31 cellular contexts compared by ENCODE assay signal in genomic region chr9:72872718-72873117, GRCh38.
DNase-seq lines count a peak whose midpoint lies in the region; ATAC-seq and TF ChIP-seq lines count a peak whose summit lies in the region.
"Had no signal": no experiment of that assay in that cellular context is flagged by ENCODE, and none has a peak within 500 bp of the region (broad histone marks: within the 10 kb centered on the region; RNA-seq: fewer than 3 reads in every experiment).

No MANE protein-coding gene starts in this region.

- DNase-seq in NCI-H748 (lab: John Stamatoyannopoulos, UW; ENCODE audit: unreplicated experiment) (peak; percentile 33), NCI-H748 treated with DMSO at 0.1 percent for 48 hours (lab: John Stamatoyannopoulos, UW) (no peak), astrocyte of the hippocampus (ENCODE audit: low read depth, low spot score) (peak; percentile 33), left kidney (ENCODE audit: low read depth, low spot score) (peak; percentile 62), thyroid gland (peak; percentile 79 to 81), NCI-H524 (lab: John Stamatoyannopoulos, UW) (no peak), NCI-H2107 (lab: John Stamatoyannopoulos, UW) (no peak)
- DNase-seq: activated CD4-positive, alpha-beta memory T cell treated with anti-CD3 and anti-CD28 coated beads for 36 hours; activated CD4-positive, alpha-beta T cell treated with anti-CD3 and anti-CD28 coated beads for 1 hour; activated CD8-positive, alpha-beta memory T cell treated with anti-CD3 and anti-CD28 coated beads, Interleukin-2, amount 50 U/mL, for 4 hours; activated naive CD4-positive, alpha-beta T cell treated with anti-CD3 and anti-CD28 coated beads, Interleukin-2, amount 10 ng/mL, durations not matched to agents 7 days and 5 days; brain microvascular endothelial cell; CD4-positive, alpha-beta T cell; HFFc6; hypothalamus; left lung; MM.1S; NCI-H1436 treated with DMSO at 0.1 percent for 48 hours; NCI-H2081 treated with DMSO at 0.1 percent for 48 hours; NCI-H226; SK-N-SH; stimulated activated CD4-positive, alpha-beta T cell treated with anti-CD3 and anti-CD28 coated beads, Interleukin-12 subunit alpha, Interleukin-12 subunit beta, amount 100 ng/mL, for 4 hours; stimulated activated CD4-positive, alpha-beta T cell treated with anti-CD3 and anti-CD28 coated beads, Interleukin-2, amount 100 ng/mL, for 48 hours; stomach; tibial artery had no signal

- no peaks in the 10 kb centered on the region for H3K9me3 ChIP-seq in thyroid gland
- H3K9me3 ChIP-seq: left lung, right atrium auricular region, SK-N-SH, stomach, tibial artery had no signal

- WGBS in thyroid gland, 2 donors = 23 to 44% methylated on average over 2 of the region's 2 CpGs

- intact Hi-C loops in thyroid gland (cut with DNase I) = loop anchor here (5.0 kb wide), 1 partner anchor 155 kb away; no protein-coding TSS in a partner anchor

- H3K27me3 ChIP-seq in thyroid gland = no peaks in the 10 kb centered on the region
- H3K27me3 ChIP-seq: brain microvascular endothelial cell, left lung, neural progenitor cell, right atrium auricular region, stomach, tibial artery had no signal

- TF ChIP-seq CTCF in thyroid gland (IDR thresholded peaks at IDR 0.05) = no peak

- no peaks in the 10 kb centered on the region for H3K36me3 ChIP-seq in thyroid gland
- H3K36me3 ChIP-seq: brain microvascular endothelial cell, left lung, neural progenitor cell, right atrium auricular region, stomach, tibial artery had no signal

- TF ChIP-seq POLR2A in thyroid gland (IDR thresholded peaks at IDR 0.05) = no peak

- peaks cover 20 to 21% of the 10 kb centered on the region in 2 donors for H3K4me1 ChIP-seq in thyroid gland
- H3K4me1 ChIP-seq: left lung, neural progenitor cell, parathyroid adenoma had no signal

- peak overlapping the region; percentile 60 to 80 (median 77) for H3K27ac ChIP-seq in thyroid gland
- H3K27ac ChIP-seq: brain microvascular endothelial cell, neural progenitor cell, parathyroid adenoma, right atrium auricular region, stomach had no signal

- no peak overlapping the region for H3K4me3 ChIP-seq in thyroid gland (replicated peaks in 1 of 3)
- H3K4me3 ChIP-seq: GM23338, left lung, neural progenitor cell, right atrium auricular region, stomach, tibial artery had no signal

- ATAC-seq in GM19455 (IDR thresholded peaks at IDR 0.05; ENCODE audit: unreplicated experiment) = no peak
- ATAC-seq: activated T-helper 17 cell treated with anti-CD3 and anti-CD28 coated beads, Interleukin-2, amount 50 U/mL, for 72 hours; GM23338 had no signal

Comparison
In these comparisons a context has a peak if more than half of its experiments do, and no peak if none do; other contexts are left out.
1. DNase-seq: peak in NCI-H748 (single experiment), astrocyte of the hippocampus (single experiment), left kidney (single experiment) and thyroid gland (2 of 2); none in NCI-H748 treated with DMSO at 0.1 percent for 48 hours (single experiment), NCI-H524 (0 of 2) and NCI-H2107 (single experiment).